Comparison of ENCODE assay signal across 16 cellular contexts in genomic region chr4:87081826-87082225, GRCh38.
A peak's percentile ranks its signal among the peaks of the same experiment; 100 is the strongest.
DNase-seq lines count a peak whose midpoint lies in the region; ATAC-seq and TF ChIP-seq lines count a peak whose summit lies in the region.
"Had no signal": no experiment of that assay in that cellular context is flagged by ENCODE, and none has a peak within 500 bp of the region (broad histone marks: within the 10 kb centered on the region; RNA-seq: fewer than 3 reads in every experiment).

No MANE protein-coding gene starts in this region.

- POLR2A ChIA-PET in WTC11 (lab: Charles Lee): no interaction called here

- peak overlapping the region; percentile 2; the same call in 1 of the 2 replicates for H3K27ac Mint-ChIP-seq in WTC11
- peak overlapping the region; percentile 18 to 33 (median 26) for H3K27ac Mint-ChIP-seq in nephron
- no peak overlapping the region for H3K27ac Mint-ChIP-seq in HFFc6
- H3K27ac Mint-ChIP-seq: activated naive CD8-positive, alpha-beta T cell; activated T-cell treated with anti-CD3 and anti-CD28 coated beads, Interleukin-2, amount 50 U/mL, for 72 hours; natural killer cell treated with Interleukin-12 subunit alpha and Interleukin-12 subunit beta and Interleukin-15 and Interleukin-18, amount 100 ng/mL, for 72 hours; progenitor cell of endocrine pancreas; T-helper 2 cell treated with Interferon-gamma antibody and Interleukin-4, amounts not matched to agents 5 μg/mL and 100 μg/mL, for 36 hours had no signal

- intact Hi-C loops in esophagus muscularis mucosa (cut with DNase I) (loop anchor here (5.0 kb wide), 1 partner anchor 75 kb away; no protein-coding TSS in a partner anchor), tibial artery (cut with DNase I; ENCODE audit: low total_unique reads) (no loop called here)

- no peaks in the 10 kb centered on the region for H3K27me3 Mint-ChIP-seq in WTC11 (ENCODE audit: low read depth)
- no peaks in the 10 kb centered on the region for H3K27me3 Mint-ChIP-seq in nephron (ENCODE audit: low read depth)
- H3K27me3 Mint-ChIP-seq in HFFc6 (ENCODE audit: insufficient read depth): no peaks in the 10 kb centered on the region
- H3K27me3 Mint-ChIP-seq: activated naive CD8-positive, alpha-beta T cell; natural killer cell treated with Interleukin-12 subunit alpha and Interleukin-12 subunit beta and Interleukin-15 and Interleukin-18, amount 100 ng/mL, for 72 hours; progenitor cell of endocrine pancreas had no signal

- H3K9me3 Mint-ChIP-seq in WTC11: peaks cover 2% of the 10 kb centered on the region; the same call in 1 of the 2 replicates
- H3K9me3 Mint-ChIP-seq in nephron: no peaks in the 10 kb centered on the region
- H3K9me3 Mint-ChIP-seq in HFFc6: no peaks in the 10 kb centered on the region
- H3K9me3 Mint-ChIP-seq: activated T-cell treated with anti-CD3 and anti-CD28 coated beads, Interleukin-2, amount 50 U/mL, for 72 hours; natural killer cell treated with Interleukin-12 subunit alpha and Interleukin-12 subunit beta and Interleukin-15 and Interleukin-18, amount 100 ng/mL, for 72 hours; T-helper 2 cell treated with Interferon-gamma antibody and Interleukin-4, amounts not matched to agents 5 μg/mL and 100 μg/mL, for 36 hours had no signal

- H3K36me3 Mint-ChIP-seq in WTC11: peaks cover 15% of the 10 kb centered on the region
- H3K36me3 Mint-ChIP-seq in nephron (ENCODE audit: low read depth): peaks cover 17% of the 10 kb centered on the region
- H3K36me3 Mint-ChIP-seq in HFFc6 (ENCODE audit: low read depth): peaks cover 18% of the 10 kb centered on the region

- no peak overlapping the region for H3K4me3 ChIP-seq in esophagus muscularis mucosa
- no peak overlapping the region for H3K4me3 ChIP-seq in tibial artery

- CTCF ChIA-PET in WTC11 (lab: Charles Lee): no interaction called here

- peaks cover 68 to 86% (median 80%) of the 10 kb centered on the region in 4 donors for H3K4me1 ChIP-seq in esophagus muscularis mucosa
- peaks cover 0 to 80% (median 63%) of the 10 kb centered on the region in 4 donors for H3K4me1 ChIP-seq in tibial artery

- H3K4me1 Mint-ChIP-seq in WTC11 (peaks cover 35% of the 10 kb centered on the region), nephron (peaks cover 38% of the 10 kb centered on the region), HFFc6 (ENCODE audit: low read depth) (peaks cover 59% of the 10 kb centered on the region)

- H3K27me3 ChIP-seq in esophagus muscularis mucosa (no peaks in the 10 kb centered on the region), tibial artery (no peaks in the 10 kb centered on the region)

- peak overlapping the region; percentile 79 to 84 (median 82) for H3K27ac ChIP-seq in esophagus muscularis mucosa (replicated peaks in 1 of 4)
- H3K27ac ChIP-seq in tibial artery: peak overlapping the region; percentile 8 to 22

- H3K4me3 Mint-ChIP-seq in WTC11 (no peak overlapping the region), nephron (no peak overlapping the region), HFFc6 (no peak overlapping the region)
- H3K4me3 Mint-ChIP-seq: activated naive CD8-positive, alpha-beta T cell; activated T-cell treated with anti-CD3 and anti-CD28 coated beads, Interleukin-2, amount 50 U/mL, for 72 hours; natural killer cell treated with Interleukin-12 subunit alpha and Interleukin-12 subunit beta and Interleukin-15 and Interleukin-18, amount 100 ng/mL, for 72 hours; T-helper 2 cell treated with Interferon-gamma antibody and Interleukin-4, amounts not matched to agents 5 μg/mL and 100 μg/mL, for 36 hours had no signal

- TF ChIP-seq EP300 in esophagus muscularis mucosa (IDR thresholded peaks at IDR 0.05): no peak

- no peak for TF ChIP-seq CTCF in WTC11 (IDR thresholded peaks at IDR 0.05)
- no peak for TF ChIP-seq CTCF in esophagus muscularis mucosa (IDR thresholded peaks at IDR 0.05)
- no peak for TF ChIP-seq CTCF in nephron (IDR thresholded peaks at IDR 0.05; ENCODE audit: unreplicated experiment in 3 of 3)
- no peak for TF ChIP-seq CTCF in tibial artery (IDR thresholded peaks at IDR 0.05)
- TF ChIP-seq CTCF in HFFc6 (IDR thresholded peaks at IDR 0.05): no peak

- 32% methylated on average over 5 of the region's 5 CpGs for WGBS in esophagus muscularis mucosa

- no peaks in the 10 kb centered on the region for H3K9me3 ChIP-seq in esophagus muscularis mucosa
- no peaks in the 10 kb centered on the region for H3K9me3 ChIP-seq in tibial artery

- H3K36me3 ChIP-seq in esophagus muscularis mucosa (peaks cover 0 to 7% (median 2%) of the 10 kb centered on the region in 4 donors), tibial artery (peaks cover 0 to 13% (median 7%) of the 10 kb centered on the region in 3 donors)

- ATAC-seq in WTC11: no peak
- ATAC-seq: activated T-cell treated with anti-CD3 and anti-CD28 coated beads, Interleukin-2, amount 50 U/mL, for 72 hours; natural killer cell treated with Interleukin-12 subunit alpha and Interleukin-12 subunit beta and Interleukin-15 and Interleukin-18, amount 100 ng/mL, for 72 hours had no signal

- DNase-seq in WTC11 (ENCODE audit: low spot score) (no peak), esophagus muscularis mucosa (ENCODE audit: extremely low spot score) (no peak), tibial artery (no peak), GF-D8 (lab: John Stamatoyannopoulos, UW) (no peak), HFFc6 (no peak), NCI-H146 (lab: John Stamatoyannopoulos, UW) (no peak), OCI-M1 (lab: John Stamatoyannopoulos, UW) (no peak)
- DNase-seq: activated T-cell treated with anti-CD3 and anti-CD28 coated beads, Interleukin-2, amount 50 U/mL, for 72 hours; COR-L47; Karpas-422; NCI-H748 treated with DMSO at 0.1 percent for 48 hours had no signal

- TF ChIP-seq POLR2A in esophagus muscularis mucosa (IDR thresholded peaks at IDR 0.05; ENCODE audit: low read depth): no peak

TF ChIP-seq in WTC11, 78 proteins besides CTCF, POLR2A, EP300 and RAD21 (continues in another document):
- TF ChIP-seq NR1H2 (CRISPR knock-in tag; IDR thresholded peaks at IDR 0.05) (no peak), MAX (CRISPR knock-in tag; IDR thresholded peaks at IDR 0.05) (no peak), ZNF121 (CRISPR knock-in tag; IDR thresholded peaks at IDR 0.05) (no peak), FOXJ3 (CRISPR knock-in tag; IDR thresholded peaks at IDR 0.05; ENCODE audit: borderline replicate concordance) (no peak), ATF6 (CRISPR knock-in tag; IDR thresholded peaks at IDR 0.05) (no peak), FOXP4 (CRISPR knock-in tag; IDR thresholded peaks at IDR 0.05) (no peak), CREM (CRISPR knock-in tag; IDR thresholded peaks at IDR 0.05) (no peak), RELA (CRISPR knock-in tag; IDR thresholded peaks at IDR 0.05; ENCODE audit: borderline replicate concordance) (no peak), RORB (CRISPR knock-in tag; IDR thresholded peaks at IDR 0.05) (no peak), ZNF671 (CRISPR knock-in tag; IDR thresholded peaks at IDR 0.05) (no peak), ZNF263 (CRISPR knock-in tag; IDR thresholded peaks at IDR 0.05; ENCODE audit: low read depth) (no peak), PREB (CRISPR knock-in tag; IDR thresholded peaks at IDR 0.05; ENCODE audit: borderline replicate concordance) (no peak), IRF2 (CRISPR knock-in tag; IDR thresholded peaks at IDR 0.05; ENCODE audit: borderline replicate concordance, low read depth) (no peak)
